ENCODE assay signal across 29 cellular contexts in genomic region chr10:29166713-29167112, GRCh38.
"Had no signal": no experiment of that assay in that cellular context is flagged by ENCODE, and none has a peak within 500 bp of the region (broad histone marks: within the 10 kb centered on the region; RNA-seq: fewer than 3 reads in every experiment).

No MANE protein-coding gene starts in this region.

- H3K9ac ChIP-seq: neural progenitor cell, parathyroid adenoma had no signal

- H3K36me3 ChIP-seq: left ventricle myocardium inferior, neutrophil, right atrium auricular region, stomach, thyroid gland, transverse colon, upper lobe of left lung, vagina had no signal

- H3K4me2 ChIP-seq: neural progenitor cell had no signal

- H3K4me1 Mint-ChIP-seq: immature natural killer cell; naive B cell; natural killer cell; nephron progenitor cell; neural progenitor cell; stimulated activated naive B cell treated with anti-CD40 and anti-IgM and Interleukin-4, amounts not matched to agents 10 μg/mL and 1 μg/mL and 100 μg/mL, for 72 hours had no signal

- H3K79me2 ChIP-seq: parathyroid adenoma had no signal

- H3K4me3 ChIP-seq: left ventricle myocardium inferior, lung, neural progenitor cell, right atrium auricular region, skin epidermis, stomach, testis, thyroid gland, transverse colon, upper lobe of left lung, vagina had no signal

- H3K27me3 ChIP-seq: neural progenitor cell, neutrophil, right atrium auricular region, stomach, testis, thyroid gland, transverse colon, upper lobe of left lung, vagina had no signal

- DNase-seq: hypothalamus; immature natural killer cell; islet precursor cell; left ventricle myocardium inferior; mesendoderm; naive B cell; natural killer cell; nephron progenitor cell; occipital lobe; stimulated activated CD4-positive, alpha-beta T cell treated with anti-CD3 and anti-CD28 coated beads, Interleukin-12 subunit alpha, Interleukin-12 subunit beta, amount 100 ng/mL, for 4 hours; stimulated activated CD4-positive, alpha-beta T cell treated with anti-CD3 and anti-CD28 coated beads, Interleukin-15, amount 100 ng/mL, for 24 hours; stimulated activated CD4-positive, alpha-beta T cell treated with anti-CD3 and anti-CD28 coated beads, Interleukin-2, amount 100 ng/mL, for 24 hours; stimulated activated CD4-positive, alpha-beta T cell treated with anti-CD3 and anti-CD28 coated beads, Interleukin-4, amount 100 ng/mL, for 1 hour; stimulated activated naive B cell treated with anti-CD40 and anti-IgM and Interleukin-4, amounts not matched to agents 10 μg/mL and 1 μg/mL and 100 μg/mL, for 72 hours; stimulated activated naive CD8-positive, alpha-beta T cell treated with anti-CD3 and anti-CD28 coated beads, Interleukin-15, Interleukin-2, amounts not matched to agents 100 U/mL and 50 U/mL, for 24 hours; stomach; testis; thyroid gland; transverse colon; upper lobe of left lung had no signal

- H3K27ac ChIP-seq: left ventricle myocardium inferior, neural progenitor cell, neutrophil, parathyroid adenoma, right atrium auricular region, skin epidermis, stomach, testis, thyroid gland, transverse colon, upper lobe of left lung, vagina had no signal

- H2AFZ ChIP-seq: neural progenitor cell, parathyroid adenoma had no signal

- H3K4me3 Mint-ChIP-seq: immature natural killer cell; mesothelial cell of epicardium; naive B cell; natural killer cell; nephron progenitor cell; neural progenitor cell; stimulated activated naive B cell treated with anti-CD40 and anti-IgM and Interleukin-4, amounts not matched to agents 10 μg/mL and 1 μg/mL and 100 μg/mL, for 72 hours had no signal

- H3K36me3 Mint-ChIP-seq: neural progenitor cell; stimulated activated naive B cell treated with anti-CD40 and anti-IgM and Interleukin-4, amounts not matched to agents 10 μg/mL and 1 μg/mL and 100 μg/mL, for 72 hours had no signal

- H3K9me3 ChIP-seq: testis, thyroid gland had no signal

- H3K27ac Mint-ChIP-seq: immature natural killer cell; mesothelial cell of epicardium; naive B cell; natural killer cell; nephron progenitor cell; neural progenitor cell; stimulated activated naive B cell treated with anti-CD40 and anti-IgM and Interleukin-4, amounts not matched to agents 10 μg/mL and 1 μg/mL and 100 μg/mL, for 72 hours had no signal

- H3K4me1 ChIP-seq: left ventricle myocardium inferior, neural progenitor cell, parathyroid adenoma, right atrium auricular region, stomach, testis, thyroid gland, transverse colon, upper lobe of left lung, vagina had no signal

- ATAC-seq: natural killer cell; sciatic nerve; stimulated activated naive B cell treated with anti-CD40 and anti-IgM and Interleukin-4, amounts not matched to agents 10 μg/mL and 1 μg/mL and 100 μg/mL, for 72 hours; stimulated activated naive CD8-positive, alpha-beta T cell treated with anti-CD3 and anti-CD28 coated beads, Interleukin-15, Interleukin-2, amounts not matched to agents 100 U/mL and 50 U/mL, for 24 hours had no signal
